28 cellular contexts compared by ENCODE assay signal in the genomic region with DNA sequence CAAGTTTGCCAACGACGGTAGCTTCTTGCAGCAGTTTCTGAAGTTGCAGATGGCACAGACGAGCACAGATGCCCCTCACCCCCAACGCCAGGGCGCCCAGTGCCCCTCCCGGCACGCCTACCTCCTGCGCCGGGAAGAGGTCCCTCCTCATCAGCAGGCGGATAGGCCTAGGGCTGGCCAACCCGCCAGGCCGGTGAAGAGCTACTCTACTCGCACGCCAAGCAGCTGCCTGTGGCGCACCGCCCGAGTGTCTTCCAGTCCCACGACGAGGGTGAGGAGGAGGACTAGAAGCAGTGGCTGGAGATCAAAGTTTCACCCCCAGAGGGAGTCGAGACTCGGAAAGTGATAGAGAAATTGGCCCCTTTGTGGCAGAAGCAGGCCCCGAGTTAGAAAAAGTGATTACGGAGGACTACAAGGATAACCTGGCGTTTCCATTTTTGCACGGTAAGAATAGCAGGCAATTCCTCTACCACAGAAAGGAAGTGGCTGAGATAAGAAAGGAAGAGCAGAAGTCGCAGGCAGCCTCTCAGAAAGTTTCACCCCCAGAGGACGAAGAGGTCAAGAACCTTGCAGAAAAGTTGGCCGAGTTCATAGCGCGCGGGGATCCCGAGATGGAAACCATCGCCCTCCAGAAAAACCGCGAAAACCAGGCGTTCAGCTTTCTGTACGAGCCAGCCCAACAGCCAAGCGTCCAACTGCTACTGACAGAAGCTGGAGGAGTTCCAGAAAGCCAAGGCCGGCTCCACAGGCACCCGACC.
"Had no signal": no experiment of that assay in that cellular context is flagged by ENCODE, and none has a peak within 500 bp of the region (broad histone marks: within the 10 kb centered on the region; RNA-seq: fewer than 3 reads in every experiment).

No MANE protein-coding gene starts in this region.

- ATAC-seq: body of pancreas, esophagus mucosa, left colon, right cardiac atrium, T-helper 17 cell had no signal

- H3K4me3 ChIP-seq: adrenal gland, body of pancreas, spleen, thoracic aorta, vagina had no signal

- H3K4me1 ChIP-seq: adrenal gland, body of pancreas, spleen, vagina had no signal

- H3K36me3 ChIP-seq: adrenal gland, spleen, thoracic aorta, vagina had no signal

- DNase-seq: activated CD4-positive, alpha-beta memory T cell treated with anti-CD3 and anti-CD28 coated beads for 36 hours; activated CD4-positive, alpha-beta T cell treated with anti-CD3 and anti-CD28 coated beads, Interleukin-2, amount 10 ng/mL, durations not matched to agents 24 days and 14 days; activated CD4-positive, CD25-positive, alpha-beta regulatory T cell treated with anti-CD3 and anti-CD28 coated beads, Interleukin-2, amount 50 U/mL, for 72 hours; activated CD8-positive, alpha-beta memory T cell treated with anti-CD3 and anti-CD28 coated beads, Interleukin-2, amount 50 U/mL, for 4 hours; activated effector memory CD4-positive, alpha-beta T cell treated with anti-CD3 and anti-CD28 coated beads, Interleukin-2, amount 50 U/mL, for 16 hours; activated naive CD4-positive, alpha-beta T cell treated with anti-CD3 and anti-CD28 coated beads for 36 hours; activated naive CD8-positive, alpha-beta T cell treated with anti-CD3 and anti-CD28 coated beads for 36 hours; activated T-cell treated with anti-CD3 and anti-CD28 coated beads, Interleukin-2, amount 50 U/mL, for 1 hour; adrenal gland; aorta; body of pancreas; caudate nucleus; endodermal cell; foreskin fibroblast; head of caudate nucleus; hippocampal formation; left colon; mammary epithelial cell; naive B cell; occipital lobe; spleen; stimulated activated naive CD4-positive, alpha-beta T cell treated with Interleukin-2 at 50 U/mL for 16 hours; T-helper 17 cell; T1000 had no signal

- H3K9me3 ChIP-seq: adrenal gland, body of pancreas, spleen, thoracic aorta, vagina had no signal

- H3K27ac ChIP-seq: adrenal gland, body of pancreas, spleen, thoracic aorta, vagina had no signal

- H3K27me3 ChIP-seq: adrenal gland, body of pancreas, spleen, vagina had no signal
